Comparison of ENCODE assay signal across 10 cellular contexts in the genomic region with DNA sequence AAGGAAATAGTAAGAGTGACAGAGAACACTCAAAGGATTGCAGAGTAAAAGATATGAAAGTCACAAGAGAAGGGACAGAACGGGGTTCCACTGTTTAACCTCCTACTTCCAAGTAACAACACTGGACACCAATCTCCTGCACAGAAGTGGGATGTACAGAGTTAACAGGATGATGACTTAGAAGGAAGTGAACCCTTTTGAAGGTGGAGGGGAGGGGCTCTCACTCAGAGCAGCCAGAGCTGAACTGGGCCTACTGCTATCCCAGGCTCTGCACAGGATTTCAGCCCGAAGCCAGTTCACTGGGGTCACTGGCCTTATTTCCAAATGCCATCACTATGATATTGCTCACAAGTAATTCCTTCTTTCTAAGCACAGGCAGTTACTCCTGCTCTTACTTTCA.
DNase-seq lines count a peak whose midpoint lies in the region; ATAC-seq and TF ChIP-seq lines count a peak whose summit lies in the region.
"Had no signal": no experiment of that assay in that cellular context is flagged by ENCODE, and none has a peak within 500 bp of the region (broad histone marks: within the 10 kb centered on the region; RNA-seq: fewer than 3 reads in every experiment).

No MANE protein-coding gene starts in this region.

- TF ChIP-seq CTCF in body of pancreas (IDR thresholded peaks at IDR 0.05) (no peak), lower lobe of right lung (IDR thresholded peaks at IDR 0.05) (no peak)

- H3K4me3 ChIP-seq in body of pancreas (no peak overlapping the region), lower lobe of right lung (peak overlapping the region; percentile 10)
- H3K4me3 ChIP-seq: Peyer's patch had no signal

- no peak overlapping the region for H3K4me3 Mint-ChIP-seq in activated CD8-positive, alpha-beta memory T cell treated with anti-CD3 and anti-CD28 coated beads, Interleukin-2, amount 10 ng/mL, durations not matched to agents 7 days and 5 days
- H3K4me3 Mint-ChIP-seq: type B pancreatic cell had no signal

- peaks cover 13% of the 10 kb centered on the region for H3K4me1 Mint-ChIP-seq in activated CD8-positive, alpha-beta memory T cell treated with anti-CD3 and anti-CD28 coated beads, Interleukin-2, amount 10 ng/mL, durations not matched to agents 7 days and 5 days

- WGBS in body of pancreas, 2 donors: 55 to 68% methylated on average over 2 of the region's 2 CpGs

- no peaks in the 10 kb centered on the region for H3K4me1 ChIP-seq in body of pancreas
- peaks cover 51% of the 10 kb centered on the region for H3K4me1 ChIP-seq in lower lobe of right lung
- H3K4me1 ChIP-seq: Peyer's patch had no signal

- no peaks in the 10 kb centered on the region for H3K9me3 Mint-ChIP-seq in activated CD8-positive, alpha-beta memory T cell treated with anti-CD3 and anti-CD28 coated beads, Interleukin-2, amount 10 ng/mL, durations not matched to agents 7 days and 5 days (ENCODE audit: low read depth)
- H3K9me3 Mint-ChIP-seq: type B pancreatic cell had no signal

- CTCF ChIA-PET in activated CD8-positive, alpha-beta memory T cell treated with anti-CD3 and anti-CD28 coated beads, Interleukin-2, amount 10 ng/mL, durations not matched to agents 7 days and 5 days (lab: Charles Lee): no interaction called here

- no peak overlapping the region for H3K27ac Mint-ChIP-seq in activated CD8-positive, alpha-beta memory T cell treated with anti-CD3 and anti-CD28 coated beads, Interleukin-2, amount 10 ng/mL, durations not matched to agents 7 days and 5 days
- H3K27ac Mint-ChIP-seq: type B pancreatic cell had no signal

- H3K9me3 ChIP-seq in body of pancreas (no peaks in the 10 kb centered on the region), lower lobe of right lung (no peaks in the 10 kb centered on the region)
- H3K9me3 ChIP-seq: Peyer's patch had no signal

- DNase-seq in A172 (ENCODE audit: low spot score): peak; percentile 37
- DNase-seq in body of pancreas: peak in 1 of 4 donors; percentile 28
- DNase-seq in lower lobe of right lung: no peak
- no peak for DNase-seq in GM19238 (ENCODE audit: insufficient read length, low spot score)
- no peak for DNase-seq in activated CD8-positive, alpha-beta memory T cell treated with anti-CD3 and anti-CD28 coated beads, Interleukin-2, amount 10 ng/mL, durations not matched to agents 7 days and 5 days
- DNase-seq in DMS 273 treated with DMSO at 0.1 percent for 48 hours (lab: John Stamatoyannopoulos, UW): no peak

- no peaks in the 10 kb centered on the region for H3K27me3 ChIP-seq in body of pancreas
- no peaks in the 10 kb centered on the region for H3K27me3 ChIP-seq in lower lobe of right lung (ENCODE audit: low read depth)
- H3K27me3 ChIP-seq: Peyer's patch had no signal

- peak; percentile 46 for ATAC-seq in HG02610 (IDR thresholded peaks at IDR 0.05; ENCODE audit: unreplicated experiment)
- peak; percentile 61 for ATAC-seq in body of pancreas
- ATAC-seq in lower lobe of right lung: peak; percentile 65 to 73
- ATAC-seq in HG03342 (IDR thresholded peaks at IDR 0.05; ENCODE audit: unreplicated experiment): no peak
- ATAC-seq in activated CD8-positive, alpha-beta memory T cell treated with anti-CD3 and anti-CD28 coated beads, Interleukin-2, amount 10 ng/mL, durations not matched to agents 7 days and 5 days: no peak

- TF ChIP-seq POLR2A in body of pancreas (IDR thresholded peaks at IDR 0.05): no peak

- no peaks in the 10 kb centered on the region for H3K27me3 Mint-ChIP-seq in activated CD8-positive, alpha-beta memory T cell treated with anti-CD3 and anti-CD28 coated beads, Interleukin-2, amount 10 ng/mL, durations not matched to agents 7 days and 5 days
- H3K27me3 Mint-ChIP-seq: type B pancreatic cell had no signal

- intact Hi-C loops in body of pancreas (cut with DNase I): no loop called here
- intact Hi-C loops in lower lobe of right lung (cut with DNase I): no loop called here

- no peaks in the 10 kb centered on the region for H3K36me3 Mint-ChIP-seq in activated CD8-positive, alpha-beta memory T cell treated with anti-CD3 and anti-CD28 coated beads, Interleukin-2, amount 10 ng/mL, durations not matched to agents 7 days and 5 days
- H3K36me3 Mint-ChIP-seq: type B pancreatic cell had no signal

- H3K27ac ChIP-seq in body of pancreas (no peak overlapping the region), lower lobe of right lung (peak overlapping the region; percentile 62)

- H3K36me3 ChIP-seq in body of pancreas (replicated peaks in 1 of 2; ENCODE audit: insufficient read depth in 1 of 2, low read depth in 2 of 2): no peaks in the 10 kb centered on the region
- no peaks in the 10 kb centered on the region for H3K36me3 ChIP-seq in lower lobe of right lung
- H3K36me3 ChIP-seq: Peyer's patch had no signal

Comparison
In these comparisons a context has a peak if more than half of its experiments do, and no peak if none do; other contexts are left out.
1. ATAC-seq: peak in HG02610 (single experiment), body of pancreas (single experiment) and lower lobe of right lung (2 of 2); none in HG03342 (single experiment) and activated CD8-positive, alpha-beta memory T cell treated with anti-CD3 and anti-CD28 coated beads, Interleukin-2, amount 10 ng/mL, durations not matched to agents 7 days and 5 days (single experiment).